ENCODE assay signal across 23 cellular contexts in genomic region chr12:126030573-126030972, GRCh38.
"Had no signal": no experiment of that assay in that cellular context is flagged by ENCODE, and none has a peak within 500 bp of the region (broad histone marks: within the 10 kb centered on the region; RNA-seq: fewer than 3 reads in every experiment).

No MANE protein-coding gene starts in this region.

- H3K4me2 ChIP-seq: hepatocyte had no signal

- ATAC-seq: effector memory CD8-positive, alpha-beta T cell; foreskin keratinocyte; gastroesophageal sphincter; heart left ventricle; left lung; left ventricle myocardium superior; lower lobe of right lung; mucosa of descending colon had no signal

- H3K79me2 ChIP-seq: hepatocyte had no signal

- H3K36me3 ChIP-seq: esophagus muscularis mucosa, gastroesophageal sphincter, heart left ventricle, left lung, lower lobe of right lung had no signal

- H3K9me3 ChIP-seq: esophagus muscularis mucosa, gastroesophageal sphincter, heart left ventricle, left lung, lower lobe of right lung had no signal

- H2AFZ ChIP-seq: hepatocyte had no signal

- H3K27ac Mint-ChIP-seq: effector memory CD8-positive, alpha-beta T cell; immature natural killer cell; mesothelial cell of epicardium; naive B cell had no signal

- H3K27ac ChIP-seq: coronary artery, esophagus muscularis mucosa, foreskin keratinocyte, gastroesophageal sphincter, heart left ventricle, hepatocyte, left lung, lower lobe of right lung had no signal

- FAIRE-seq: colon, endothelial cell of umbilical vein, frontal cortex, kidney had no signal

- H3K27me3 Mint-ChIP-seq: effector memory CD8-positive, alpha-beta T cell; naive B cell had no signal

- H3K36me3 Mint-ChIP-seq: immature natural killer cell, mesothelial cell of epicardium, naive B cell had no signal

- H3K4me3 ChIP-seq: coronary artery, esophagus muscularis mucosa, gastroesophageal sphincter, heart left ventricle, hepatocyte, left lung, lower lobe of right lung, mucosa of descending colon had no signal

- H3K4me3 Mint-ChIP-seq: effector memory CD8-positive, alpha-beta T cell; immature natural killer cell; mesothelial cell of epicardium; naive B cell had no signal

- H3K27me3 ChIP-seq: esophagus muscularis mucosa, foreskin keratinocyte, gastroesophageal sphincter, heart left ventricle, hepatocyte, left lung had no signal

- H3K4me1 ChIP-seq: esophagus muscularis mucosa, foreskin keratinocyte, gastroesophageal sphincter, heart left ventricle, left lung, lower lobe of right lung had no signal

- DNase-seq: effector CD8-positive, alpha-beta T cell; effector memory CD8-positive, alpha-beta T cell; foreskin keratinocyte; heart left ventricle; hypothalamus; immature natural killer cell; islet precursor cell; kidney; kidney glomerular epithelial cell; left lung; left ventricle myocardium superior; lower lobe of right lung; mesenchymal stem cell; mucosa of descending colon; naive B cell had no signal

- H3K4me1 Mint-ChIP-seq: immature natural killer cell, mesothelial cell of epicardium, naive B cell had no signal
